17 cellular contexts compared by ENCODE assay signal in the genomic region with DNA sequence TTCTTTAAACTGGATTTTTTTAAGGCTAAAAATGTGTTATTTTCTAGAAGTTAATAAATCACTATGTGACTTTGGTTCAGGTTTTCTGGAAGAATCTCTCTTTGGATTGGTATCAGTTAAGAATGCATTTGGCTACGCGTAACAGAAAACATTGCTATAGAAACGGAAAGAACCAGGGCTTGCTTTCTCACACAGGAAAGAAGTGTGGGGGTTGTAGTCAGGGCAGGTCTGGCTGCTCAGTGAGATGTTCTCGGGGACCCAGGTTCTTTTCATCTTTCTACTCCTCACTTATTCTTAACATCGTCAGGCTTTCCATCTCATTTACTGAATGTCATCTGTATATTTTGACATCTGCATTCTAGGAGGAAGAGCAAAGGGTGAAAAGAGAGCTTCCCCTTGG.
DNase-seq lines count a peak whose midpoint lies in the region; ATAC-seq lines count a peak whose summit lies in the region.
"Had no signal": no experiment of that assay in that cellular context is flagged by ENCODE, and none has a peak within 500 bp of the region (broad histone marks: within the 10 kb centered on the region; RNA-seq: fewer than 3 reads in every experiment).

No MANE protein-coding gene starts in this region.

- no peaks in the 10 kb centered on the region for H3K36me3 Mint-ChIP-seq in activated CD4-positive, alpha-beta T cell treated with anti-CD3 and anti-CD28 coated beads, Interleukin-2, amount 10 ng/mL, durations not matched to agents 7 days and 5 days (ENCODE audit: low read depth)
- H3K36me3 Mint-ChIP-seq in memory B cell = peaks cover 1% of the 10 kb centered on the region
- H3K36me3 Mint-ChIP-seq: CD4-positive, CD25-positive, alpha-beta regulatory T cell had no signal

- peaks cover 22% of the 10 kb centered on the region for H3K4me1 Mint-ChIP-seq in activated CD4-positive, alpha-beta T cell treated with anti-CD3 and anti-CD28 coated beads, Interleukin-2, amount 10 ng/mL, durations not matched to agents 7 days and 5 days
- peaks cover 33% of the 10 kb centered on the region for H3K4me1 Mint-ChIP-seq in memory B cell
- H3K4me1 Mint-ChIP-seq: central memory CD8-positive, alpha-beta T cell had no signal

- H3K27me3 ChIP-seq in SJCRH30 = no peaks in the 10 kb centered on the region
- H3K27me3 ChIP-seq: testis had no signal

- no peak overlapping the region for H3K4me3 Mint-ChIP-seq in activated CD4-positive, alpha-beta T cell treated with anti-CD3 and anti-CD28 coated beads, Interleukin-2, amount 10 ng/mL, durations not matched to agents 7 days and 5 days
- peak overlapping the region; percentile 19 for H3K4me3 Mint-ChIP-seq in memory B cell
- H3K4me3 Mint-ChIP-seq: CD4-positive, CD25-positive, alpha-beta regulatory T cell; central memory CD8-positive, alpha-beta T cell had no signal

- no peaks in the 10 kb centered on the region for H3K36me3 ChIP-seq in SJCRH30
- H3K36me3 ChIP-seq: lower lobe of right lung had no signal

- ATAC-seq in GM19351 (IDR thresholded peaks at IDR 0.05; ENCODE audit: unreplicated experiment) = peak; percentile 57
- peak; percentile 53 for ATAC-seq in HG03095 (IDR thresholded peaks at IDR 0.05; ENCODE audit: unreplicated experiment)
- ATAC-seq in memory B cell (ENCODE audit: low read depth) = peak; percentile 68
- ATAC-seq: lower lobe of right lung, right cardiac atrium had no signal

- no peak overlapping the region for H3K4me3 ChIP-seq in SJCRH30
- H3K4me3 ChIP-seq: lower lobe of right lung, testis had no signal

- H3K9me3 ChIP-seq in SJCRH30 (replicated peaks) = no peaks in the 10 kb centered on the region
- H3K9me3 ChIP-seq: lower lobe of right lung, testis had no signal

- CTCF ChIA-PET in activated CD4-positive, alpha-beta T cell treated with anti-CD3 and anti-CD28 coated beads, Interleukin-2, amount 10 ng/mL, durations not matched to agents 7 days and 5 days (lab: Charles Lee) = interaction anchor here (1.0 to 1.8 kb wide), 2 partner anchors 11 to 887 kb away, joined by 3 to 6 read pairs; no protein-coding TSS in a partner anchor

- H3K27me3 Mint-ChIP-seq in activated CD4-positive, alpha-beta T cell treated with anti-CD3 and anti-CD28 coated beads, Interleukin-2, amount 10 ng/mL, durations not matched to agents 7 days and 5 days = no peaks in the 10 kb centered on the region
- H3K27me3 Mint-ChIP-seq in memory B cell = no peaks in the 10 kb centered on the region
- H3K27me3 Mint-ChIP-seq: CD4-positive, CD25-positive, alpha-beta regulatory T cell had no signal

- peaks cover 2% of the 10 kb centered on the region for H3K9me3 Mint-ChIP-seq in activated CD4-positive, alpha-beta T cell treated with anti-CD3 and anti-CD28 coated beads, Interleukin-2, amount 10 ng/mL, durations not matched to agents 7 days and 5 days
- no peaks in the 10 kb centered on the region for H3K9me3 Mint-ChIP-seq in memory B cell
- H3K9me3 Mint-ChIP-seq: CD4-positive, CD25-positive, alpha-beta regulatory T cell; central memory CD8-positive, alpha-beta T cell had no signal

- H3K27ac ChIP-seq in SJCRH30 = no peak overlapping the region
- H3K27ac ChIP-seq: lower lobe of right lung, testis had no signal

- no peak for DNase-seq in activated CD4-positive, alpha-beta T cell treated with anti-CD3 and anti-CD28 coated beads, Interleukin-2, amount 10 ng/mL, durations not matched to agents 7 days and 5 days
- DNase-seq in activated CD4-positive, alpha-beta T cell treated with anti-CD3 and anti-CD28 coated beads, Interleukin-2, amount 50 U/mL, for 1 hour = no peak
- DNase-seq in memory B cell (ENCODE audit: low spot score in 2 of 2) = no peak
- no peak for DNase-seq in Ammon's horn (ENCODE audit: low spot score)
- no peak for DNase-seq in NOMO-1 treated with dmso at 0.1 percent for 144 hours (lab: John Stamatoyannopoulos, UW; ENCODE audit: unreplicated experiment)
- DNase-seq in SJCRH30 = no peak
- DNase-seq: EL, foreskin melanocyte, lower lobe of right lung, NCI-H2107, NCI-H82, right cardiac atrium, testis had no signal

- POLR2A ChIA-PET in activated CD4-positive, alpha-beta T cell treated with anti-CD3 and anti-CD28 coated beads, Interleukin-2, amount 10 ng/mL, durations not matched to agents 7 days and 5 days (lab: Charles Lee) = no interaction called here

- H3K27ac Mint-ChIP-seq in activated CD4-positive, alpha-beta T cell treated with anti-CD3 and anti-CD28 coated beads, Interleukin-2, amount 10 ng/mL, durations not matched to agents 7 days and 5 days = peak overlapping the region; percentile 34
- peak overlapping the region; percentile 83 for H3K27ac Mint-ChIP-seq in memory B cell
- H3K27ac Mint-ChIP-seq: CD4-positive, CD25-positive, alpha-beta regulatory T cell had no signal

- H3K4me1 ChIP-seq in SJCRH30 = peaks cover 8% of the 10 kb centered on the region
- H3K4me1 ChIP-seq: lower lobe of right lung, testis had no signal
